Comparison of ENCODE assay signal across 1 cellular context in genomic region chr6:157405986-157406385, GRCh38.
TF ChIP-seq lines count a peak whose summit lies in the region.

No MANE protein-coding gene starts in this region.

TF ChIP-seq in H1, 55 proteins besides CTCF, POLR2A, EP300 and RAD21:
- TF ChIP-seq SRF (IDR thresholded peaks at IDR 0.05; ENCODE audit: low read depth, low read length): no peak
- no peak for TF ChIP-seq SUZ12 (IDR thresholded peaks at IDR 0.05; ENCODE audit: low read length)
- no peak for TF ChIP-seq EZH2 (IDR thresholded peaks at IDR 0.05; ENCODE audit: low read depth, low read length, severe bottlenecking)
- no peak for TF ChIP-seq CHD7 (IDR thresholded peaks at IDR 0.05; ENCODE audit: insufficient replicate concordance, low read length)
- no peak for TF ChIP-seq KDM4A (IDR thresholded peaks at IDR 0.05; ENCODE audit: low read depth, low read length, severe bottlenecking)
- TF ChIP-seq MAX (IDR thresholded peaks at IDR 0.05): no peak
- no peak for TF ChIP-seq TCF12 (IDR thresholded peaks at IDR 0.05; ENCODE audit: low read depth, low read length)
- no peak for TF ChIP-seq TBP (IDR thresholded peaks at IDR 0.05; ENCODE audit: low read depth, low read length)
- no peak for TF ChIP-seq RNF2 (IDR thresholded peaks at IDR 0.05; ENCODE audit: borderline replicate concordance, low read depth, low read length, missing control alignments, poor library complexity, severe bottlenecking)
- no peak for TF ChIP-seq BACH1 (IDR thresholded peaks at IDR 0.05; ENCODE audit: low read length)
- TF ChIP-seq USF2 (IDR thresholded peaks at IDR 0.05; ENCODE audit: low read length): no peak
- TF ChIP-seq TAF7 (optimal IDR thresholded peaks at IDR 0.05; ENCODE audit: borderline replicate concordance, low read depth, low read length): no peak
- TF ChIP-seq ATF3 (IDR thresholded peaks at IDR 0.05; ENCODE audit: insufficient read depth, low read depth, low read length): no peak
- TF ChIP-seq ZNF274 (IDR thresholded peaks at IDR 0.05; ENCODE audit: borderline replicate concordance, extremely low read depth, low read length): no peak
- TF ChIP-seq GABPA (IDR thresholded peaks at IDR 0.05; ENCODE audit: borderline replicate concordance, insufficient read depth, low read length): no peak
- TF ChIP-seq JUN (IDR thresholded peaks at IDR 0.05; ENCODE audit: low read depth, low read length): no peak
